1 cellular context compared by ENCODE assay signal in the genomic region with DNA sequence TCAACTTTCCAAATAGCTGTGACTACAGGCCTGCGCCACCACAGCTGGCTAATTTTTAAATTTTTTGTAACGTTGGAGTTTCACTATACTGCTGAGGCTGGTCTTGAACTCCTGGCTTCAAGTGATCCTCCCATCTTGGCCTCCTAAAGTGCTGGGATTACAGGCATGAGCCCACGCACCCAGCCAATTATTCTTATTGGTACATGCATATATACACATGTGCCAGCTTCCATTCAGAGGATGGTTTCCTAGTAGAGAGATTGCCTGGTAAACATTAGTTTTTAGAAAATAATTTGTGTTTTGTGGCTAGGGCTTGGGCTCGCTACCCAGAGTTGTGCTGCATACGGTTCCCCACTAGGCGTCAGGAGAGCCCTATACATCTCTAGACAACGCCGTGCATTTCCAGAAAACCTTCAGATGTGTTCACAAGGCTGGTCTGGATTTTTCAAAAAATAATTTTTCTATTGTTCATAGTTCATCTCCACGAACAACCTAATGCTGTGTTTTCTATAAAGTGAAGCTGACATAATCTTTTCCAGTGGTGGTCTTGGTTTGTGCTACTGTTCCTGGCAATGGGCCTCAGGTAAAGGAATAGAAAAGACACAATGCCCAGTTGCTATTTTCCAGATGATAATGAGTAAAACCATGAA.
TF ChIP-seq lines count a peak whose summit lies in the region.

No MANE protein-coding gene starts in this region.

TF ChIP-seq in HepG2, 621 proteins besides CTCF, POLR2A, EP300 and RAD21 (continued from another document and continues in another):
- TF ChIP-seq, protein P1, sequence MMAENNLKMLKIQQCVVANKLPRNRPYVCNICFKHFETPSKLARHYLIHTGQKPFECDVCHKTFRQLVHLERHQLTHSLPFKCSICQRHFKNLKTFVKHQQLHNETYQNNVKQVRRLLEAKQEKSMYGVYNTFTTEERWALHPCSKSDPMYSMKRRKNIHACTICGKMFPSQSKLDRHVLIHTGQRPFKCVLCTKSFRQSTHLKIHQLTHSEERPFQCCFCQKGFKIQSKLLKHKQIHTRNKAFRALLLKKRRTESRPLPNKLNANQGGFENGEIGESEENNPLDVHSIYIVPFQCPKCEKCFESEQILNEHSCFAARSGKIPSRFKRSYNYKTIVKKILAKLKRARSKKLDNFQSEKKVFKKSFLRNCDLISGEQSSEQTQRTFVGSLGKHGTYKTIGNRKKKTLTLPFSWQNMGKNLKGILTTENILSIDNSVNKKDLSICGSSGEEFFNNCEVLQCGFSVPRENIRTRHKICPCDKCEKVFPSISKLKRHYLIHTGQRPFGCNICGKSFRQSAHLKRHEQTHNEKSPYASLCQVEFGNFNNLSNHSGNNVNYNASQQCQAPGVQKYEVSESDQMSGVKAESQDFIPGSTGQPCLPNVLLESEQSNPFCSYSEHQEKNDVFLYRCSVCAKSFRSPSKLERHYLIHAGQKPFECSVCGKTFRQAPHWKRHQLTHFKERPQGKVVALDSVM (CRISPR knock-in tag; IDR thresholded peaks at IDR 0.05), result peak; percentile 75
- TF ChIP-seq ZNF296 (CRISPR knock-in tag; conservative IDR thresholded peaks at IDR 0.05) (no peak), ZMYM3 (CRISPR knock-in tag; IDR thresholded peaks at IDR 0.05) (0 out of 2 replicates have a peak, but pooled peaks have one; percentile 42), SAP130 (CRISPR knock-in tag; IDR thresholded peaks at IDR 0.05; ENCODE audit: low read depth) (peak; percentile 31; the same call in 1 of the 2 replicates), KLF12 (CRISPR knock-in tag; IDR thresholded peaks at IDR 0.05; ENCODE audit: borderline replicate concordance) (0 out of 2 replicates have a peak, but pooled peaks have one; percentile 25), SMARCE1 (IDR thresholded peaks at IDR 0.05; ENCODE audit: borderline replicate concordance) (no peak), ZFP36L1 (CRISPR knock-in tag; IDR thresholded peaks at IDR 0.05) (no peak), ZNF333 (CRISPR knock-in tag; IDR thresholded peaks at IDR 0.05; ENCODE audit: borderline replicate concordance) (no peak), FOXO1 (CRISPR knock-in tag; IDR thresholded peaks at IDR 0.05) (no peak), U2AF1 (optimal IDR thresholded peaks at IDR 0.05; ENCODE audit: low read depth, low read length) (no peak), GATAD1 (CRISPR knock-in tag; IDR thresholded peaks at IDR 0.05) (no peak), ARNT2 (CRISPR knock-in tag; IDR thresholded peaks at IDR 0.05; ENCODE audit: low read depth) (no peak), MTF2 (CRISPR knock-in tag; IDR thresholded peaks at IDR 0.05; ENCODE audit: borderline replicate concordance) (no peak), ZNF605 (CRISPR knock-in tag; IDR thresholded peaks at IDR 0.05) (no peak), MBNL3 (CRISPR knock-in tag; conservative IDR thresholded peaks at IDR 0.05) (no peak), FOXM1 (CRISPR knock-in tag; IDR thresholded peaks at IDR 0.05) (no peak), SMAD9 (CRISPR knock-in tag; IDR thresholded peaks at IDR 0.05) (no peak), RFX1 (IDR thresholded peaks at IDR 0.05) (no peak), ZNF510 (CRISPR knock-in tag; IDR thresholded peaks at IDR 0.05; ENCODE audit: low read depth) (no peak), HNRNPLL (IDR thresholded peaks at IDR 0.05; ENCODE audit: low read depth, low read length, poor library complexity, severe bottlenecking) (no peak), JUN (CRISPR knock-in tag; IDR thresholded peaks at IDR 0.05) (no peak), PAF1 (CRISPR knock-in tag; IDR thresholded peaks at IDR 0.05) (no peak), ZNF556 (CRISPR knock-in tag; IDR thresholded peaks at IDR 0.05; ENCODE audit: borderline replicate concordance) (no peak), SMC3 (IDR thresholded peaks at IDR 0.05; ENCODE audit: low read length) (peak; percentile 96), KLF6 (CRISPR knock-in tag; IDR thresholded peaks at IDR 0.05) (0 out of 2 replicates have a peak, but pooled peaks have one; percentile 45), ONECUT2 (CRISPR knock-in tag; IDR thresholded peaks at IDR 0.05) (no peak), CHD4 (IDR thresholded peaks at IDR 0.05; ENCODE audit: borderline replicate concordance, low read length) (no peak), NRL (CRISPR knock-in tag; IDR thresholded peaks at IDR 0.05; ENCODE audit: borderline replicate concordance) (no peak), TOPORS (CRISPR knock-in tag; IDR thresholded peaks at IDR 0.05) (no peak), ADNP (CRISPR knock-in tag; IDR thresholded peaks at IDR 0.05) (0 out of 2 replicates have a peak, but pooled peaks have one; percentile 18), ZNF335 (CRISPR knock-in tag; IDR thresholded peaks at IDR 0.05) (0 out of 2 replicates have a peak, but pooled peaks have one; percentile 20), RBM39 (IDR thresholded peaks at IDR 0.05; ENCODE audit: low read depth, low read length, poor library complexity, severe bottlenecking) (no peak), RBM22 (optimal IDR thresholded peaks at IDR 0.05; ENCODE audit: low read length) (no peak), ERF (CRISPR knock-in tag; IDR thresholded peaks at IDR 0.05) (no peak), TAF15 (IDR thresholded peaks at IDR 0.05; ENCODE audit: low read depth, low read length, poor library complexity, severe bottlenecking) (no peak), SMAD3 (CRISPR knock-in tag; IDR thresholded peaks at IDR 0.05) (no peak), SATB2 (CRISPR knock-in tag; IDR thresholded peaks at IDR 0.05) (no peak)
- TF ChIP-seq, protein P2, sequence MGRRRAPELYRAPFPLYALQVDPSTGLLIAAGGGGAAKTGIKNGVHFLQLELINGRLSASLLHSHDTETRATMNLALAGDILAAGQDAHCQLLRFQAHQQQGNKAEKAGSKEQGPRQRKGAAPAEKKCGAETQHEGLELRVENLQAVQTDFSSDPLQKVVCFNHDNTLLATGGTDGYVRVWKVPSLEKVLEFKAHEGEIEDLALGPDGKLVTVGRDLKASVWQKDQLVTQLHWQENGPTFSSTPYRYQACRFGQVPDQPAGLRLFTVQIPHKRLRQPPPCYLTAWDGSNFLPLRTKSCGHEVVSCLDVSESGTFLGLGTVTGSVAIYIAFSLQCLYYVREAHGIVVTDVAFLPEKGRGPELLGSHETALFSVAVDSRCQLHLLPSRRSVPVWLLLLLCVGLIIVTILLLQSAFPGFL (CRISPR knock-in tag; IDR thresholded peaks at IDR 0.05), result no peak
- TF ChIP-seq, protein P3, sequence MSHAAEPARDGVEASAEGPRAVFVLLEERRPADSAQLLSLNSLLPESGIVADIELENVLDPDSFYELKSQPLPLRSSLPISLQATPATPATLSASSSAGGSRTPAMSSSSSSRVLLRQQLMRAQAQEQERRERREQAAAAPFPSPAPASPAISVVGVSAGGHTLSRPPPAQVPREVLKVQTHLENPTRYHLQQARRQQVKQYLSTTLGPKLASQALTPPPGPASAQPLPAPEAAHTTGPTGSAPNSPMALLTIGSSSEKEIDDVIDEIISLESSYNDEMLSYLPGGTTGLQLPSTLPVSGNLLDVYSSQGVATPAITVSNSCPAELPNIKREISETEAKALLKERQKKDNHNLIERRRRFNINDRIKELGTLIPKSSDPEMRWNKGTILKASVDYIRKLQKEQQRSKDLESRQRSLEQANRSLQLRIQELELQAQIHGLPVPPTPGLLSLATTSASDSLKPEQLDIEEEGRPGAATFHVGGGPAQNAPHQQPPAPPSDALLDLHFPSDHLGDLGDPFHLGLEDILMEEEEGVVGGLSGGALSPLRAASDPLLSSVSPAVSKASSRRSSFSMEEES (CRISPR knock-in tag; IDR thresholded peaks at IDR 0.05), result no peak
- TF ChIP-seq, protein P4, sequence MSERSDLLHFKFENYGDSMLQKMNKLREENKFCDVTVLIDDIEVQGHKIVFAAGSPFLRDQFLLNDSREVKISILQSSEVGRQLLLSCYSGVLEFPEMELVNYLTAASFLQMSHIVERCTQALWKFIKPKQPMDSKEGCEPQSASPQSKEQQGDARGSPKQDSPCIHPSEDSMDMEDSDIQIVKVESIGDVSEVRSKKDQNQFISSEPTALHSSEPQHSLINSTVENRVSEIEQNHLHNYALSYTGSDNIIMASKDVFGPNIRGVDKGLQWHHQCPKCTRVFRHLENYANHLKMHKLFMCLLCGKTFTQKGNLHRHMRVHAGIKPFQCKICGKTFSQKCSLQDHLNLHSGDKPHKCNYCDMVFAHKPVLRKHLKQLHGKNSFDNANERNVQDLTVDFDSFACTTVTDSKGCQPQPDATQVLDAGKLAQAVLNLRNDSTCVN (CRISPR knock-in tag; IDR thresholded peaks at IDR 0.05; ENCODE audit: borderline replicate concordance), result peak; percentile 71; the same call in 1 of the 2 replicates
- TF ChIP-seq, protein P5, sequence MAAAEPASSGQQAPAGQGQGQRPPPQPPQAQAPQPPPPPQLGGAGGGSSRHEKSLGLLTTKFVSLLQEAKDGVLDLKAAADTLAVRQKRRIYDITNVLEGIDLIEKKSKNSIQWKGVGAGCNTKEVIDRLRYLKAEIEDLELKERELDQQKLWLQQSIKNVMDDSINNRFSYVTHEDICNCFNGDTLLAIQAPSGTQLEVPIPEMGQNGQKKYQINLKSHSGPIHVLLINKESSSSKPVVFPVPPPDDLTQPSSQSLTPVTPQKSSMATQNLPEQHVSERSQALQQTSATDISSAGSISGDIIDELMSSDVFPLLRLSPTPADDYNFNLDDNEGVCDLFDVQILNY (CRISPR knock-in tag; conservative IDR thresholded peaks at IDR 0.05), result no peak
- TF ChIP-seq, protein P6, sequence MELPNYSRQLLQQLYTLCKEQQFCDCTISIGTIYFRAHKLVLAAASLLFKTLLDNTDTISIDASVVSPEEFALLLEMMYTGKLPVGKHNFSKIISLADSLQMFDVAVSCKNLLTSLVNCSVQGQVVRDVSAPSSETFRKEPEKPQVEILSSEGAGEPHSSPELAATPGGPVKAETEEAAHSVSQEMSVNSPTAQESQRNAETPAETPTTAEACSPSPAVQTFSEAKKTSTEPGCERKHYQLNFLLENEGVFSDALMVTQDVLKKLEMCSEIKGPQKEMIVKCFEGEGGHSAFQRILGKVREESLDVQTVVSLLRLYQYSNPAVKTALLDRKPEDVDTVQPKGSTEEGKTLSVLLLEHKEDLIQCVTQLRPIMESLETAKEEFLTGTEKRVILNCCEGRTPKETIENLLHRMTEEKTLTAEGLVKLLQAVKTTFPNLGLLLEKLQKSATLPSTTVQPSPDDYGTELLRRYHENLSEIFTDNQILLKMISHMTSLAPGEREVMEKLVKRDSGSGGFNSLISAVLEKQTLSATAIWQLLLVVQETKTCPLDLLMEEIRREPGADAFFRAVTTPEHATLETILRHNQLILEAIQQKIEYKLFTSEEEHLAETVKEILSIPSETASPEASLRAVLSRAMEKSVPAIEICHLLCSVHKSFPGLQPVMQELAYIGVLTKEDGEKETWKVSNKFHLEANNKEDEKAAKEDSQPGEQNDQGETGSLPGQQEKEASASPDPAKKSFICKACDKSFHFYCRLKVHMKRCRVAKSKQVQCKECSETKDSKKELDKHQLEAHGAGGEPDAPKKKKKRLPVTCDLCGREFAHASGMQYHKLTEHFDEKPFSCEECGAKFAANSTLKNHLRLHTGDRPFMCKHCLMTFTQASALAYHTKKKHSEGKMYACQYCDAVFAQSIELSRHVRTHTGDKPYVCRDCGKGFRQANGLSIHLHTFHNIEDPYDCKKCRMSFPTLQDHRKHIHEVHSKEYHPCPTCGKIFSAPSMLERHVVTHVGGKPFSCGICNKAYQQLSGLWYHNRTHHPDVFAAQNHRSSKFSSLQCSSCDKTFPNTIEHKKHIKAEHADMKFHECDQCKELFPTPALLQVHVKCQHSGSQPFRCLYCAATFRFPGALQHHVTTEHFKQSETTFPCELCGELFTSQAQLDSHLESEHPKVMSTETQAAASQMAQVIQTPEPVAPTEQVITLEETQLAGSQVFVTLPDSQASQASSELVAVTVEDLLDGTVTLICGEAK (IDR thresholded peaks at IDR 0.05), result no peak
- TF ChIP-seq, protein P6 (CRISPR knock-in tag; IDR thresholded peaks at IDR 0.05), result no peak
